In the genomic region with DNA sequence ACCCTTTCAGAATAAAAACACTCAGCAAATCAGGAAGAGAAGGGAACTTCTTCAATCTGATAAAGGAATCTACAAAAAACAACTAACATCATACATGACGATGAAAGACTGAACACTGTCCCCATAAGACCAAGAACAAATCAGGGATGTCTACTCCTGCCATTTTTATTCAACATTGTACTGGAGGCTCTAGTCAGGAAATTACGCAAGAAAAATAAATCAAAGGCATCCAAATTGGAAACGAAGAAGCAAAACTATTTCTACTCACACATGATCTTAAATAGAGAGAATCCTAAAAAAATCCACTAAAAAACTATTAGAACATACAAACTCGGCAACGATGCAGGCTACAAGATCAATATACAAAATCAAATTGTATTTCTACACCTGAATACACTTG, we compare ENCODE assay signal across 17 cellular contexts. TPM values are rescaled to one million over a fixed set of nuclear protein-coding genes. Genes with fewer than 3 reads are reported as not detected.
A peak's percentile ranks its signal among the peaks of the same experiment; 100 is the strongest.
DNase-seq lines count a peak whose midpoint lies in the region; ATAC-seq and TF ChIP-seq lines count a peak whose summit lies in the region.
"Had no signal": no experiment of that assay in that cellular context is flagged by ENCODE, and none has a peak within 500 bp of the region (broad histone marks: within the 10 kb centered on the region; RNA-seq: fewer than 3 reads in every experiment).

No MANE protein-coding gene starts in this region.

- no peaks in the 10 kb centered on the region for H3K9me3 ChIP-seq in CD8-positive, alpha-beta T cell (ENCODE audit: low read length)
- H3K9me3 ChIP-seq in T-helper 17 cell (ENCODE audit: control insufficient read depth, low read length, poor library complexity, severe bottlenecking): no peaks in the 10 kb centered on the region
- H3K9me3 ChIP-seq: HAP-1 had no signal

- H3K4me3 Mint-ChIP-seq in CD8-positive, alpha-beta T cell: no peak overlapping the region
- H3K4me3 Mint-ChIP-seq in T-helper 17 cell: no peak overlapping the region
- H3K4me3 Mint-ChIP-seq: B cell; CD8-positive, alpha-beta memory T cell; IgD-negative memory B cell had no signal

- peaks cover 81% of the 10 kb centered on the region for H3K36me3 Mint-ChIP-seq in CD8-positive, alpha-beta T cell
- H3K36me3 Mint-ChIP-seq in T-helper 17 cell (ENCODE audit: low read depth): peaks cover 19% of the 10 kb centered on the region

- ATAC-seq in CD8-positive, alpha-beta T cell: no peak
- ATAC-seq in T-helper 17 cell (no peak), sciatic nerve (peak; percentile 34), HG03521 (IDR thresholded peaks at IDR 0.05; ENCODE audit: unreplicated experiment) (no peak), GM21423 (IDR thresholded peaks at IDR 0.05; ENCODE audit: unreplicated experiment) (no peak)

- H3K27ac ChIP-seq in CD8-positive, alpha-beta T cell (ENCODE audit: low read depth, low read length): no peak overlapping the region
- H3K27ac ChIP-seq: BLaER1 treated with 17β-estradiol and CSF1 and Interleukin-3, amounts not matched to agents 10 nM and 100 nM; HL-60 had no signal

- TF ChIP-seq CTCF in CD8-positive, alpha-beta T cell (IDR thresholded peaks at IDR 0.05): no peak
- no peak for TF ChIP-seq CTCF in choroid plexus epithelial cell (conservative IDR thresholded peaks at IDR 0.05; ENCODE audit: low read depth, low read length)

- H3K4me3 ChIP-seq in CD8-positive, alpha-beta T cell (ENCODE audit: low read depth, low read length): no peak overlapping the region
- H3K4me3 ChIP-seq in choroid plexus epithelial cell (ENCODE audit: low read depth, low read length): no peak overlapping the region
- H3K4me3 ChIP-seq: BLaER1 treated with 17β-estradiol and CSF1 and Interleukin-3, amounts not matched to agents 10 nM and 100 nM; HAP-1 had no signal

- H3K4me1 ChIP-seq in CD8-positive, alpha-beta T cell (ENCODE audit: insufficient read depth, low read length): no peaks in the 10 kb centered on the region
- H3K4me1 ChIP-seq: HAP-1 had no signal

- no peaks in the 10 kb centered on the region for H3K27me3 ChIP-seq in CD8-positive, alpha-beta T cell (ENCODE audit: insufficient read depth, low read length)
- H3K27me3 ChIP-seq: BLaER1 treated with 17β-estradiol and CSF1 and Interleukin-3, amounts not matched to agents 10 nM and 100 nM had no signal

- peaks cover 16% of the 10 kb centered on the region for H3K36me3 ChIP-seq in CD8-positive, alpha-beta T cell (ENCODE audit: insufficient read depth, low read length)

- POLR2A ChIA-PET in CD8-positive, alpha-beta T cell (lab: Charles Lee): no interaction called here

- CTCF ChIA-PET in CD8-positive, alpha-beta T cell (lab: Charles Lee): no interaction called here

- peak overlapping the region; percentile 43 for H3K27ac Mint-ChIP-seq in CD8-positive, alpha-beta T cell
- H3K27ac Mint-ChIP-seq in T-helper 17 cell: peak overlapping the region; percentile 27
- H3K27ac Mint-ChIP-seq: B cell, IgD-negative memory B cell had no signal

- intact Hi-C loops in CD8-positive, alpha-beta T cell (cut with DNase I, micrococcal nuclease): no loop called here
- intact Hi-C loops in sciatic nerve (cut with DNase I): no loop called here

- H3K27me3 Mint-ChIP-seq in CD8-positive, alpha-beta T cell (ENCODE audit: low read depth): no peaks in the 10 kb centered on the region
- H3K27me3 Mint-ChIP-seq in T-helper 17 cell: no peaks in the 10 kb centered on the region
- H3K27me3 Mint-ChIP-seq: B cell; CD8-positive, alpha-beta memory T cell; IgD-negative memory B cell had no signal

- DNase-seq in CD8-positive, alpha-beta T cell: no peak
- DNase-seq in T-helper 17 cell (no peak), choroid plexus epithelial cell (ENCODE audit: low read depth) (peak; percentile 18), sciatic nerve (ENCODE audit: low spot score) (no peak), HUDEP-2 (lab: John Stamatoyannopoulos, UW; ENCODE audit: unreplicated experiment in 76 of 76) (no peak), islet precursor cell (no peak)
- DNase-seq: 8988T; CD8-positive, alpha-beta memory T cell; COR-L47; KG1 had no signal

- no peaks in the 10 kb centered on the region for H3K9me3 Mint-ChIP-seq in CD8-positive, alpha-beta T cell
- H3K9me3 Mint-ChIP-seq: CD8-positive, alpha-beta memory T cell had no signal

- H3K4me1 Mint-ChIP-seq in CD8-positive, alpha-beta T cell (ENCODE audit: low read depth): peaks cover 3% of the 10 kb centered on the region
- H3K4me1 Mint-ChIP-seq in T-helper 17 cell: peaks cover 12% of the 10 kb centered on the region
- H3K4me1 Mint-ChIP-seq: B cell had no signal

RNA-seq across cellular contexts. Expression of a gene that starts 42.3 kb away (rescaled TPM):
- total RNA-seq in CD8-positive, alpha-beta T cell: 10 to 100 TPM; 12.2 to 12.8 TPM
- total RNA-seq in T-helper 17 cell: 1 to 10 TPM; 6.3 to 7.1 TPM
- 10.7 TPM for total RNA-seq in sciatic nerve
